ENCODE assay signal across 36 cellular contexts in genomic region chrX:57652705-57653104, GRCh38. TPM values are rescaled to one million over a fixed set of nuclear protein-coding genes. Genes with fewer than 3 reads are reported as not detected.
"Had no signal": no experiment of that assay in that cellular context is flagged by ENCODE, and none has a peak within 500 bp of the region (broad histone marks: within the 10 kb centered on the region; RNA-seq: fewer than 3 reads in every experiment).

No MANE protein-coding gene starts in this region.

- H3K9me3 Mint-ChIP-seq: stimulated activated naive CD8-positive, alpha-beta T cell treated with anti-CD3 and anti-CD28 coated beads, Interleukin-15, Interleukin-2, amounts not matched to agents 100 ng/mL and 50 ng/mL, for 24 hours had no signal

- H3K9me3 ChIP-seq: neutrophil, thoracic aorta, thyroid gland, transverse colon, upper lobe of right lung, uterus had no signal

- H3K9ac ChIP-seq: parathyroid adenoma had no signal

- H3K27me3 ChIP-seq: neutrophil, stomach, thyroid gland, transverse colon, upper lobe of right lung, uterus had no signal

- H3K4me3 ChIP-seq: psoas muscle, skin epidermis, smooth muscle cell, spleen, stomach, thoracic aorta, thyroid gland, transverse colon, upper lobe of right lung, uterus had no signal

- H3K27ac ChIP-seq: neutrophil, parathyroid adenoma, psoas muscle, skin epidermis, spleen, stomach, thoracic aorta, thyroid gland, transverse colon, upper lobe of right lung, uterus had no signal

- H3K36me3 ChIP-seq: neutrophil, spleen, thoracic aorta, thyroid gland, transverse colon, upper lobe of right lung, uterus had no signal

- H3K4me2 ChIP-seq: smooth muscle cell had no signal

- DNase-seq: naive B cell; naive thymus-derived CD8-positive, alpha-beta T cell; nephron progenitor cell; nucleus accumbens; posterior cingulate gyrus; psoas muscle; right cardiac atrium; spleen; stimulated activated CD4-positive, alpha-beta T cell treated with anti-CD3 and anti-CD28 coated beads, Interleukin-12 subunit alpha, Interleukin-12 subunit beta, amount 100 ng/mL, for 4 hours; stimulated activated CD4-positive, alpha-beta T cell treated with anti-CD3 and anti-CD28 coated beads, Interleukin-1b, Interleukin-23, amount 100 ng/mL, for 48 hours; stimulated activated CD4-positive, alpha-beta T cell treated with anti-CD3 and anti-CD28 coated beads, Interleukin-4, amount 100 ng/mL, for 1 hour; stimulated activated CD4-positive, alpha-beta T cell treated with anti-CD3 and anti-CD28 coated beads, Interleukin-4, amount 100 ng/mL, for 4 hours; stimulated activated CD8-positive, alpha-beta memory T cell treated with anti-CD3 and anti-CD28 coated beads, Interleukin-4, amount 100 ng/mL, for 48 hours; stimulated activated naive CD4-positive, alpha-beta T cell treated with Interleukin-2 at 50 U/mL for 16 hours; stomach; thyroid gland; transverse colon; upper lobe of right lung; uterus had no signal

- H3K4me1 ChIP-seq: parathyroid adenoma, psoas muscle, spleen, stomach, thyroid gland, transverse colon, upper lobe of right lung, uterus had no signal

- H3K27ac Mint-ChIP-seq: naive B cell; naive thymus-derived CD8-positive, alpha-beta T cell; natural killer cell treated with Interleukin-12 subunit alpha and Interleukin-12 subunit beta and Interleukin-15 and Interleukin-18, amount 100 ng/mL, for 72 hours; nephron progenitor cell; progenitor cell of endocrine pancreas; stimulated activated memory B cell treated with anti-CD40 and anti-IgM and Interleukin-4, amounts not matched to agents 10 μg/mL and 1 μg/mL and 100 μg/mL, for 72 hours; stimulated activated naive CD8-positive, alpha-beta T cell treated with anti-CD3 and anti-CD28 coated beads, Interleukin-15, Interleukin-2, amounts not matched to agents 100 ng/mL and 50 ng/mL, for 24 hours; type B pancreatic cell had no signal

- H3K27me3 Mint-ChIP-seq: naive B cell; naive thymus-derived CD8-positive, alpha-beta T cell; natural killer cell treated with Interleukin-12 subunit alpha and Interleukin-12 subunit beta and Interleukin-15 and Interleukin-18, amount 100 ng/mL, for 72 hours; progenitor cell of endocrine pancreas; stimulated activated memory B cell treated with anti-CD40 and anti-IgM and Interleukin-4, amounts not matched to agents 10 μg/mL and 1 μg/mL and 100 μg/mL, for 72 hours; stimulated activated naive CD8-positive, alpha-beta T cell treated with anti-CD3 and anti-CD28 coated beads, Interleukin-15, Interleukin-2, amounts not matched to agents 100 ng/mL and 50 ng/mL, for 24 hours; type B pancreatic cell had no signal

- H3K4me3 Mint-ChIP-seq: naive B cell; naive thymus-derived CD8-positive, alpha-beta T cell; natural killer cell treated with Interleukin-12 subunit alpha and Interleukin-12 subunit beta and Interleukin-15 and Interleukin-18, amount 100 ng/mL, for 72 hours; nephron progenitor cell; neural crest cell; stimulated activated memory B cell treated with anti-CD40 and anti-IgM and Interleukin-4, amounts not matched to agents 10 μg/mL and 1 μg/mL and 100 μg/mL, for 72 hours; stimulated activated naive CD8-positive, alpha-beta T cell treated with anti-CD3 and anti-CD28 coated beads, Interleukin-15, Interleukin-2, amounts not matched to agents 100 ng/mL and 50 ng/mL, for 24 hours; type B pancreatic cell had no signal

- H3K79me2 ChIP-seq: parathyroid adenoma had no signal

- H3K36me3 Mint-ChIP-seq: natural killer cell treated with Interleukin-12 subunit alpha and Interleukin-12 subunit beta and Interleukin-15 and Interleukin-18, amount 100 ng/mL, for 72 hours; type B pancreatic cell had no signal

- H3K4me1 Mint-ChIP-seq: naive B cell; naive thymus-derived CD8-positive, alpha-beta T cell; nephron progenitor cell; stimulated activated memory B cell treated with anti-CD40 and anti-IgM and Interleukin-4, amounts not matched to agents 10 μg/mL and 1 μg/mL and 100 μg/mL, for 72 hours had no signal

- ATAC-seq: naive thymus-derived CD8-positive, alpha-beta T cell; natural killer cell treated with Interleukin-12 subunit alpha and Interleukin-12 subunit beta and Interleukin-15 and Interleukin-18, amount 100 ng/mL, for 72 hours; psoas muscle; right cardiac atrium; sciatic nerve; stimulated activated memory B cell treated with anti-CD40 and anti-IgM and Interleukin-4, amounts not matched to agents 10 μg/mL and 1 μg/mL and 100 μg/mL, for 72 hours; upper lobe of right lung had no signal

- H2AFZ ChIP-seq: parathyroid adenoma had no signal

RNA-seq across cellular contexts. Expression of gene NLRP2B, which starts 27.4 kb away (rescaled TPM):
- total RNA-seq: naive thymus-derived CD8-positive, alpha-beta T cell; natural killer cell treated with Interleukin-12 subunit alpha and Interleukin-12 subunit beta and Interleukin-15 and Interleukin-18, amount 100 ng/mL, for 72 hours; neural crest cell; omental fat pad; osteocyte; progenitor cell of endocrine pancreas; psoas muscle; renal cortical epithelial cell; right cardiac atrium; smooth muscle cell; stomach; subcutaneous adipose tissue; upper lobe of right lung; urinary bladder had no signal
- polyA plus RNA-seq: naive thymus-derived CD8-positive, alpha-beta T cell; smooth muscle cell; stomach; urinary bladder had no signal
